ENCODE assay signal across 15 cellular contexts in genomic region chr2:33240178-33240577, GRCh38.
A peak's percentile ranks its signal among the peaks of the same experiment; 100 is the strongest.
DNase-seq lines count a peak whose midpoint lies in the region; ATAC-seq, FAIRE-seq and TF ChIP-seq lines count a peak whose summit lies in the region.
"Had no signal": no experiment of that assay in that cellular context is flagged by ENCODE, and none has a peak within 500 bp of the region (broad histone marks: within the 10 kb centered on the region; RNA-seq: fewer than 3 reads in every experiment).

No MANE protein-coding gene starts in this region.

- no peaks in the 10 kb centered on the region for H3K4me1 ChIP-seq in hepatocyte (ENCODE audit: insufficient read depth)
- no peaks in the 10 kb centered on the region for H3K4me1 ChIP-seq in smooth muscle cell (ENCODE audit: low read depth)
- no peaks in the 10 kb centered on the region for H3K4me1 ChIP-seq in effector memory CD4-positive, alpha-beta T cell (ENCODE audit: control insufficient read depth, insufficient read depth, low read length, poor library complexity, severe bottlenecking)
- no peaks in the 10 kb centered on the region for H3K4me1 ChIP-seq in MM.1S (ENCODE audit: low read length)

- H3K4me3 ChIP-seq in astrocyte of the spinal cord (ENCODE audit: low read depth, low read length), result no peak overlapping the region
- H3K4me3 ChIP-seq in hepatocyte, result no peak overlapping the region
- no peak overlapping the region for H3K4me3 ChIP-seq in smooth muscle cell
- no peak overlapping the region for H3K4me3 ChIP-seq in effector memory CD4-positive, alpha-beta T cell (ENCODE audit: insufficient read depth, low read depth, low read length, poor library complexity, severe bottlenecking)
- H3K4me3 ChIP-seq in MM.1S (ENCODE audit: low read length), result no peak overlapping the region
- H3K4me3 ChIP-seq: right atrium auricular region, upper lobe of right lung had no signal

- no peak overlapping the region for H3K9ac ChIP-seq in smooth muscle cell (ENCODE audit: low read depth)
- H3K9ac ChIP-seq in MM.1S (ENCODE audit: low read length), result no peak overlapping the region

- no peaks in the 10 kb centered on the region for H3K27me3 ChIP-seq in hepatocyte
- no peaks in the 10 kb centered on the region for H3K27me3 ChIP-seq in smooth muscle cell (ENCODE audit: low read depth)
- H3K27me3 ChIP-seq in effector memory CD4-positive, alpha-beta T cell (replicated peaks; ENCODE audit: control insufficient read depth, insufficient read depth, low read length, poor library complexity, severe bottlenecking), result no peaks in the 10 kb centered on the region
- H3K27me3 ChIP-seq in MM.1S (replicated peaks; ENCODE audit: insufficient read depth, low read length), result no peaks in the 10 kb centered on the region
- H3K27me3 ChIP-seq: right atrium auricular region, upper lobe of right lung had no signal

- H3K4me2 ChIP-seq in hepatocyte, result no peak overlapping the region
- no peak overlapping the region for H3K4me2 ChIP-seq in smooth muscle cell
- no peak overlapping the region for H3K4me2 ChIP-seq in MM.1S (ENCODE audit: low read depth, low read length)

- H3K9me3 ChIP-seq in hepatocyte (ENCODE audit: low read depth), result no peaks in the 10 kb centered on the region
- no peaks in the 10 kb centered on the region for H3K9me3 ChIP-seq in smooth muscle cell (replicated peaks; ENCODE audit: low read depth)
- no peaks in the 10 kb centered on the region for H3K9me3 ChIP-seq in effector memory CD4-positive, alpha-beta T cell (ENCODE audit: control insufficient read depth, low read length)
- no peaks in the 10 kb centered on the region for H3K9me3 ChIP-seq in MM.1S (replicated peaks; ENCODE audit: insufficient read depth, low read length)
- H3K9me3 ChIP-seq: right atrium auricular region, upper lobe of right lung had no signal

- H3F3A ChIP-seq in smooth muscle cell (ENCODE audit: low read depth) (peaks cover 35% of the 10 kb centered on the region), MM.1S (ENCODE audit: insufficient read depth, low read length) (no peaks in the 10 kb centered on the region)

- no peak for ATAC-seq in HG03457 (IDR thresholded peaks at IDR 0.05; ENCODE audit: unreplicated experiment)
- ATAC-seq: upper lobe of right lung had no signal

- no peaks in the 10 kb centered on the region for H3K9me2 ChIP-seq in hepatocyte (replicated peaks; ENCODE audit: insufficient read depth)
- H3K9me2 ChIP-seq in MM.1S (replicated peaks; ENCODE audit: insufficient read depth, low read length), result no peaks in the 10 kb centered on the region

- in situ Hi-C loops in astrocyte of the spinal cord (cut with HindIII; ENCODE audit: low sequenced_read_pairs), result no loop called here

- peak; percentile 79 for FAIRE-seq in HTR-8/SVneo (lab: Jason Lieb, UNC)
- FAIRE-seq: G401.6 had no signal

- no peak overlapping the region for H2AFZ ChIP-seq in hepatocyte
- no peak overlapping the region for H2AFZ ChIP-seq in smooth muscle cell (ENCODE audit: low read depth)
- H2AFZ ChIP-seq in MM.1S (ENCODE audit: low read length), result no peak overlapping the region

- H3K27ac ChIP-seq in hepatocyte (peak overlapping the region; percentile 1), smooth muscle cell (ENCODE audit: low read depth) (peak overlapping the region; percentile 1), MM.1S (ENCODE audit: low read length) (no peak overlapping the region)
- no peak overlapping the region for H3K27ac ChIP-seq in effector memory CD4-positive, alpha-beta T cell (ENCODE audit: insufficient read depth, low read length, poor library complexity, severe bottlenecking)
- H3K27ac ChIP-seq: right atrium auricular region, upper lobe of right lung had no signal

- H3K36me3 ChIP-seq in hepatocyte (replicated peaks; ENCODE audit: insufficient read depth, low read depth) (no peaks in the 10 kb centered on the region), smooth muscle cell (ENCODE audit: low read depth) (no peaks in the 10 kb centered on the region), MM.1S (replicated peaks; ENCODE audit: insufficient read depth, low read length) (no peaks in the 10 kb centered on the region)
- no peaks in the 10 kb centered on the region for H3K36me3 ChIP-seq in effector memory CD4-positive, alpha-beta T cell (ENCODE audit: control insufficient read depth, insufficient read depth, low read length)
- H3K36me3 ChIP-seq: upper lobe of right lung had no signal

- H4K20me1 ChIP-seq in hepatocyte (ENCODE audit: insufficient read depth, poor library complexity, severe bottlenecking) (no peaks in the 10 kb centered on the region), smooth muscle cell (ENCODE audit: low read depth) (peaks cover 3% of the 10 kb centered on the region), MM.1S (ENCODE audit: insufficient read depth, low read length) (no peaks in the 10 kb centered on the region)

- DNase-seq in HTR-8/SVneo (ENCODE audit: insufficient read length, low spot score) (no peak), astrocyte of the spinal cord (ENCODE audit: low read depth, low spot score) (peak; percentile 79), hepatocyte (ENCODE audit: low spot score) (peak; percentile 51), smooth muscle cell (lab: John Stamatoyannopoulos, UW; ENCODE audit: unreplicated experiment) (no peak), MM.1S (no peak), DMS53 (lab: John Stamatoyannopoulos, UW) (no peak)
- DNase-seq in effector memory CD4-positive, alpha-beta T cell, result no peak
- DNase-seq: CD4-positive, CD25-positive, alpha-beta regulatory T cell; central memory CD4-positive, alpha-beta T cell; OCI-M1; stimulated activated CD4-positive, alpha-beta T cell treated with anti-CD3 and anti-CD28 coated beads, Interleukin-4, amount 100 ng/mL, for 24 hours; upper lobe of right lung had no signal

- no peak for TF ChIP-seq CTCF in astrocyte of the spinal cord (IDR thresholded peaks at IDR 0.05; ENCODE audit: low read depth, low read length)
- no peak for TF ChIP-seq CTCF in hepatocyte (IDR thresholded peaks at IDR 0.05; ENCODE audit: poor library complexity)
- TF ChIP-seq CTCF in smooth muscle cell (IDR thresholded peaks at IDR 0.05; ENCODE audit: borderline replicate concordance, insufficient read depth, poor library complexity, severe bottlenecking), result no peak
- TF ChIP-seq CTCF in MM.1S (IDR thresholded peaks at IDR 0.05; ENCODE audit: low read length), result no peak

- H3K79me2 ChIP-seq in hepatocyte (no peaks in the 10 kb centered on the region), smooth muscle cell (ENCODE audit: low read depth) (peaks cover 9% of the 10 kb centered on the region), MM.1S (ENCODE audit: low read length) (no peaks in the 10 kb centered on the region)

- 52% methylated on average over 4 of the region's 4 CpGs for WGBS in hepatocyte (ENCODE audit: low lambda C conversion rate, missing lambda C conversion rate)
- 54% methylated on average over 4 of the region's 4 CpGs for WGBS in smooth muscle cell (ENCODE audit: low lambda C conversion rate)

Comparison
In these comparisons a context has a peak if more than half of its experiments do, and no peak if none do; other contexts are left out.
1. DNase-seq: peak in astrocyte of the spinal cord (single experiment) and hepatocyte (single experiment); none in HTR-8/SVneo (single experiment), smooth muscle cell (single experiment), effector memory CD4-positive, alpha-beta T cell (0 of 3), MM.1S (single experiment) and DMS53 (single experiment).
2. H3K27ac ChIP-seq: peak in hepatocyte (single experiment) and smooth muscle cell (single experiment); none in effector memory CD4-positive, alpha-beta T cell (single experiment) and MM.1S (single experiment).